In genomic region chr2:159713691-159714585, GRCh38 we compare ENCODE assay signal across 8 cellular contexts. TPM values are rescaled to one million over a fixed set of nuclear protein-coding genes. Genes with fewer than 3 reads are reported as not detected.
DNase-seq lines count a peak whose midpoint lies in the region; ATAC-seq, FAIRE-seq and TF ChIP-seq lines count a peak whose summit lies in the region.

No MANE protein-coding gene starts in this region.

- H3K4me1 Mint-ChIP-seq in endothelial cell (ENCODE audit: unreplicated experiment): peaks cover 31% of the 10 kb centered on the region

- no peak overlapping the region for H4K91ac ChIP-seq in neuronal stem cell (ENCODE audit: low read depth, low read length, poor library complexity)

- no peak overlapping the region for H2AFZ ChIP-seq in neuronal stem cell (ENCODE audit: low read length)

- H3K4me3 ChIP-seq in heart left ventricle (peak overlapping the region; percentile 70 to 100 (median 86)), neuronal stem cell (ENCODE audit: low read length in 2 of 2) (peak overlapping the region; percentile 8 to 81)

- H2AK5ac ChIP-seq in neuronal stem cell (ENCODE audit: low read depth, low read length): no peak overlapping the region

- no peaks in the 10 kb centered on the region for H3K27me3 ChIP-seq in heart left ventricle
- H3K27me3 ChIP-seq in neuronal stem cell (ENCODE audit: control insufficient read depth in 3 of 3, insufficient read depth in 3 of 3, low read depth in 1 of 3, low read length in 3 of 3): no peaks in the 10 kb centered on the region

- no peak overlapping the region for H2BK15ac ChIP-seq in neuronal stem cell (ENCODE audit: low read length)

- H3K9me3 Mint-ChIP-seq in endothelial cell (ENCODE audit: unreplicated experiment): no peaks in the 10 kb centered on the region

- H2BK12ac ChIP-seq in neuronal stem cell (ENCODE audit: low read length): no peak overlapping the region

- intact Hi-C loops in heart left ventricle (cut with DNase I) (loop anchor here in 7 of 10 donors (2.0 to 10.0 kb wide), 8 partner anchors 33 to 231 kb away; partner anchors contain the start of genes BAZ2B (in 3 of the 7) and CD302 (in 1 of the 7)), left cardiac atrium (cut with DNase I) (loop anchor here (2.0 to 10.0 kb wide), 2 partner anchors 97 to 99 kb away; partner anchors contain the start of gene BAZ2B (in 2 of the 2))

- H3K4me1 ChIP-seq in heart left ventricle (peaks cover 18 to 70% (median 56%) of the 10 kb centered on the region in 12 donors), neuronal stem cell (ENCODE audit: control insufficient read depth in 2 of 2, insufficient read depth in 1 of 2, low read depth in 1 of 2, low read length in 2 of 2) (peaks cover 0 to 5% of the 10 kb centered on the region in 2 donors)

- H3K23ac ChIP-seq in neuronal stem cell (ENCODE audit: low read depth, low read length, poor library complexity): no peak overlapping the region

- no peaks in the 10 kb centered on the region for H3K79me1 ChIP-seq in neuronal stem cell (ENCODE audit: low read depth, low read length)

- peak; percentile 32 for FAIRE-seq in RCC 7860 (lab: Jason Lieb, UNC)

- no peak overlapping the region for H2BK120ac ChIP-seq in neuronal stem cell (ENCODE audit: low read depth, low read length)

- no peaks in the 10 kb centered on the region for H3K9me3 ChIP-seq in heart left ventricle
- H3K9me3 ChIP-seq in neuronal stem cell (replicated peaks in 1 of 2; ENCODE audit: control insufficient read depth in 2 of 2, insufficient read depth in 1 of 2, low read depth in 1 of 2, low read length in 2 of 2): peaks cover 0 to 11% of the 10 kb centered on the region in 2 donors

- H3K14ac ChIP-seq in neuronal stem cell (ENCODE audit: low read length): no peak overlapping the region

- H3K18ac ChIP-seq in neuronal stem cell (ENCODE audit: low read length): no peak overlapping the region

- peak overlapping the region; percentile 28 for H3K4me2 ChIP-seq in neuronal stem cell (ENCODE audit: insufficient read depth, low read length, poor library complexity, severe bottlenecking)

- H3K27me3 Mint-ChIP-seq in endothelial cell (ENCODE audit: unreplicated experiment): peaks cover 9% of the 10 kb centered on the region

- H3K9ac ChIP-seq in neuronal stem cell (ENCODE audit: low read depth, low read length, poor library complexity): no peak overlapping the region

- WGBS in heart left ventricle, 4 donors: 28 to 38% (median 34%) methylated on average over 5 of the region's 5 CpGs
- WGBS in neuronal stem cell (ENCODE audit: extremely low coverage in 2 of 2, insufficient read length in 2 of 2, insufficient replicate concordance in 1 of 2), 2 donors: no CpG with 5 or more reads among the region's 5 CpGs

- no peak overlapping the region for H2BK5ac ChIP-seq in neuronal stem cell (ENCODE audit: low read length)

- H3K36me3 Mint-ChIP-seq in endothelial cell (ENCODE audit: low read depth, unreplicated experiment): peaks cover 13% of the 10 kb centered on the region

- TF ChIP-seq CTCF in heart left ventricle (IDR thresholded peaks at IDR 0.05) (no peak), endothelial cell (IDR thresholded peaks at IDR 0.05; ENCODE audit: unreplicated experiment) (no peak)

- ATAC-seq in heart left ventricle: no peak
- ATAC-seq in left cardiac atrium: no peak
- no peak for ATAC-seq in left lobe of liver
- no peak for ATAC-seq in GM19324 (IDR thresholded peaks at IDR 0.05; ENCODE audit: low FRiP score, unreplicated experiment)

- no peak for DNase-seq in heart left ventricle
- no peak for DNase-seq in left cardiac atrium
- DNase-seq in RCC 7860 (ENCODE audit: low spot score): no peak
- DNase-seq in endothelial cell (ENCODE audit: low spot score): no peak
- DNase-seq in neuronal stem cell (ENCODE audit: low spot score): no peak
- no peak for DNase-seq in left lobe of liver (ENCODE audit: low spot score)
- no peak for DNase-seq in COLO668 (lab: John Stamatoyannopoulos, UW; ENCODE audit: unreplicated experiment)

- no peak overlapping the region for H4K8ac ChIP-seq in neuronal stem cell (ENCODE audit: low read depth, low read length)

- peaks cover 0 to 47% (median 22%) of the 10 kb centered on the region in 9 donors for H3K36me3 ChIP-seq in heart left ventricle
- H3K36me3 ChIP-seq in neuronal stem cell (replicated peaks in 1 of 2; ENCODE audit: control insufficient read depth in 2 of 2, insufficient read depth in 2 of 2, low read length in 2 of 2): peaks cover 4 to 52% of the 10 kb centered on the region in 2 donors

- no peak for TF ChIP-seq POLR2A in heart left ventricle (IDR thresholded peaks at IDR 0.05)

- H3K4ac ChIP-seq in neuronal stem cell (ENCODE audit: low read length): no peak overlapping the region

- peak overlapping the region; percentile 100 for H3K27ac Mint-ChIP-seq in endothelial cell (ENCODE audit: unreplicated experiment)

- H3K4me3 Mint-ChIP-seq in endothelial cell (ENCODE audit: unreplicated experiment): peak overlapping the region; percentile 95

- H3K27ac ChIP-seq in heart left ventricle (peak overlapping the region in 9 of 12 donors; percentile 91 to 100 (median 97)), neuronal stem cell (replicated peaks; ENCODE audit: low read length) (no peak overlapping the region)

RNA-seq across cellular contexts. Expression of gene MARCHF7, which starts 1.6 kb away (rescaled TPM):
- total RNA-seq in heart left ventricle (10 to 100 TPM; 69.8 to 97.9 (median 84.4) TPM), left cardiac atrium (10 to 100 TPM; 59.9 to 75.4 TPM), endothelial cell (ENCODE audit: unreplicated experiment) (101 TPM), left lobe of liver (25.3 TPM)
- 10 to 100 TPM; 16.9 to 57.7 TPM for polyA plus RNA-seq in heart left ventricle
- 96.6 TPM for polyA plus RNA-seq in neuronal stem cell (2013, experiment 1 of 2)
- polyA plus RNA-seq in neuronal stem cell (2013, experiment 2 of 2): 99.5 TPM
